Comparison of ENCODE assay signal across 1 cellular context in the genomic region with DNA sequence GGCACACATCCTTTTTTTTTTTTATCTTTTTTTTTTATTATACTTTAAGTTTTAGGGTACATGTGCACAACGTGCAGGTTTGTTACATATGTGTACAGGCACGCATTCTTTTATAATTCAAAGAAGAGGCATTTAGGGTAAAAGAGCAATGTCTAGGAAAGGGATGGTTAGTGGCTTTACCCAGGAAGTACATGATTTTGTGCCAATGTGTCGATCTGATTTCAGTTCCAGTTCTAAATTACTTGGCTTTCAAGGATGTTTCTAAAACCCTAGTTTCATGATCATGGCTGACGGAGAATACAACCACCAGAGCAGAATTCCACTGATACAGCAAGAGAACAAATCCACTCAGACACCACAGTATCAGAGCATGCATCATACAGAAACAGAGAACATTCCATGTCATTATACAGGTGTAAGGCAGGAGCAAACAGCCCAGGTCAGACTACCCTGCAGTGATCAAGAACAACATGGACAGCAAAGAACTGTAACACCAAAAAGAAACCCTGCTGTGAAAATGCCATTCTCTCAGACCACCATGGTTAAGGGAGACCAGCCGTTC.
TF ChIP-seq lines count a peak whose summit lies in the region.

No MANE protein-coding gene starts in this region.

TF ChIP-seq in WTC11, 78 proteins besides CTCF, POLR2A, EP300 and RAD21 (continued from another document):
- TF ChIP-seq ATF6 (CRISPR knock-in tag; IDR thresholded peaks at IDR 0.05), result no peak
- TF ChIP-seq E2F1 (CRISPR knock-in tag; IDR thresholded peaks at IDR 0.05), result no peak
- TF ChIP-seq FOXP4 (CRISPR knock-in tag; IDR thresholded peaks at IDR 0.05), result no peak
TF ChIP-seq in WTC11: peak in this region for 0.
